ENCODE assay signal across 22 cellular contexts in genomic region chr9:89696780-89697179, GRCh38.
"Had no signal": no experiment of that assay in that cellular context is flagged by ENCODE, and none has a peak within 500 bp of the region (broad histone marks: within the 10 kb centered on the region; RNA-seq: fewer than 3 reads in every experiment).

No MANE protein-coding gene starts in this region.

- DNase-seq: effector CD4-positive, alpha-beta T cell; heart left ventricle; hippocampal formation; left colon; mammary epithelial cell; mucosa of descending colon; naive thymus-derived CD8-positive, alpha-beta T cell; nucleus accumbens; pancreas; right cardiac atrium; stimulated activated CD4-positive, alpha-beta T cell treated with anti-CD3 and anti-CD28 coated beads, Interleukin-4, amount 100 ng/mL, for 1 hour; stimulated activated CD8-positive, alpha-beta memory T cell treated with anti-CD3 and anti-CD28 coated beads, Interleukin-4, amount 100 ng/mL, for 48 hours; stimulated activated naive CD8-positive, alpha-beta T cell treated with anti-CD3 and anti-CD28 coated beads, Interleukin-15, amount 100 ng/mL, for 72 hours; testis had no signal

- H3K36me3 ChIP-seq: heart left ventricle, pancreas, tibial nerve had no signal

- H3K4me2 ChIP-seq: smooth muscle cell had no signal

- H3K9me3 ChIP-seq: heart left ventricle, mucosa of descending colon, pancreas, testis, tibial nerve had no signal

- H3K27ac ChIP-seq: coronary artery, heart left ventricle, pancreas, testis, tibial nerve had no signal

- H3K4me1 ChIP-seq: pancreas, tibial nerve had no signal

- FAIRE-seq: frontal cortex, pancreas had no signal

- H3K4me3 ChIP-seq: coronary artery, heart left ventricle, mucosa of descending colon, pancreas, smooth muscle cell, testis, tibial nerve had no signal

- ATAC-seq: esophagus mucosa; heart left ventricle; left colon; mucosa of descending colon; naive thymus-derived CD8-positive, alpha-beta T cell; pancreas; right cardiac atrium; stimulated activated memory B cell treated with anti-CD40 and anti-IgM and Interleukin-4, amounts not matched to agents 10 μg/mL and 1 μg/mL and 100 μg/mL, for 72 hours; stimulated activated naive CD8-positive, alpha-beta T cell treated with anti-CD3 and anti-CD28 coated beads, Interleukin-15, amount 100 ng/mL, for 72 hours had no signal

- H3K27me3 ChIP-seq: heart left ventricle, pancreas, testis, tibial nerve had no signal

- H3K27me3 Mint-ChIP-seq: stimulated activated naive CD8-positive, alpha-beta T cell treated with anti-CD3 and anti-CD28 coated beads, Interleukin-15, amount 100 ng/mL, for 72 hours had no signal

- H3K27ac Mint-ChIP-seq: naive thymus-derived CD8-positive, alpha-beta T cell; progenitor cell of endocrine pancreas; stimulated activated memory B cell treated with anti-CD40 and anti-IgM and Interleukin-4, amounts not matched to agents 10 μg/mL and 1 μg/mL and 100 μg/mL, for 72 hours had no signal

- H3K4me3 Mint-ChIP-seq: naive thymus-derived CD8-positive, alpha-beta T cell; neural crest cell; stimulated activated memory B cell treated with anti-CD40 and anti-IgM and Interleukin-4, amounts not matched to agents 10 μg/mL and 1 μg/mL and 100 μg/mL, for 72 hours; stimulated activated naive CD8-positive, alpha-beta T cell treated with anti-CD3 and anti-CD28 coated beads, Interleukin-15, amount 100 ng/mL, for 72 hours had no signal

- H3K36me3 Mint-ChIP-seq: naive thymus-derived CD8-positive, alpha-beta T cell; stimulated activated memory B cell treated with anti-CD40 and anti-IgM and Interleukin-4, amounts not matched to agents 10 μg/mL and 1 μg/mL and 100 μg/mL, for 72 hours had no signal

- H3K9me3 Mint-ChIP-seq: naive thymus-derived CD8-positive, alpha-beta T cell; neural crest cell; stimulated activated memory B cell treated with anti-CD40 and anti-IgM and Interleukin-4, amounts not matched to agents 10 μg/mL and 1 μg/mL and 100 μg/mL, for 72 hours; stimulated activated naive CD8-positive, alpha-beta T cell treated with anti-CD3 and anti-CD28 coated beads, Interleukin-15, amount 100 ng/mL, for 72 hours had no signal
